8 cellular contexts compared by ENCODE assay signal in the genomic region with DNA sequence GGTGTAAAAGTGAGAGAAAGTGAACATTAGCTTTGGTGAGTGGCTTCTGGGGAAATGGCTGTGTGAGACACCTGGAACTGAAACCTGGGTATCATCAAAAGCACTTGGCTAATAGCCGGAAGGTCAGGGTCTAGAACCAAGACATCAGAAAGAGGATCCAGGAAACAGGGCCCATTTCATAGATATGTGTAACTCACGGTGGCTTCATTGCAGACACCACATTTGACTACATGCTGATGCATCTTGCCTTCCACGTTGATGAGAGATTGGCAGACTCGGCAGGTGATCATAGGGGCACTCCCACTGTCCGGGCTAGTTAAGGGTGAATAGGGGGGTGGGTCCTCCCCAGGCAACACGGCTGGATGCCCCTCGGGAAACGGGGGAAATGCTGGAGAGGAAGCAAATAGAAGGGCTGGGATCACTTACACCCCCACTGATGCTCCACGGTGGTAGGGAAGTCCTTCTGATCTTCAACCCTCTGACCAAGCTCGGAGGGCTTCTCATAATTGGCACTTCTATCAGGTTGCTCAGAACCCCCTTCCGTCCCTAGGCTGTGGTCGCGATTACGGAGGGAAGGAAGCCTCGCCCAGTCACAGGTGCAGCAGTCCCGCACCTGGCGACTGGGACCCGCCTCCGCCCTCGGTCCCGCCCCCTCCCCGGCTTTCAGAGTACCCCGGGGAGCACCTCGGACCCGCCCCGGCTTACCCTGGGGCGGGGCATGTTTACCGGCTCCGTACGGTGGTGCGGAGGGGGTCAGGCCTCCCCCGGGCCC. TPM values are rescaled to one million over a fixed set of nuclear protein-coding genes. Genes with fewer than 3 reads are reported as not detected.
DNase-seq lines count a peak whose midpoint lies in the region; ATAC-seq and TF ChIP-seq lines count a peak whose summit lies in the region.

No MANE protein-coding gene starts in this region.

- peak overlapping the region; percentile 94 for H3K4me3 ChIP-seq in AG04450 (ENCODE audit: low read depth, low read length)
- peak overlapping the region; percentile 92 for H3K4me3 ChIP-seq in endodermal cell (ENCODE audit: low read length)

- intact Hi-C loops in activated CD4-positive, alpha-beta T cell treated with anti-CD3 and anti-CD28 coated beads, Interleukin-2, amount 10 ng/mL, durations not matched to agents 24 days and 14 days (cut with micrococcal nuclease): loop anchor here (1.0 kb wide), 2 partner anchors 9 to 117 kb away; a partner anchor contains a TSS

- H3K9me3 ChIP-seq in AG04450 (ENCODE audit: control insufficient read depth, insufficient read depth, low read length) (no peaks in the 10 kb centered on the region; the same call in 1 of the 2 replicates), endodermal cell (ENCODE audit: control insufficient read depth, low read length) (no peaks in the 10 kb centered on the region)

- TF ChIP-seq CTCF in AG04450 (IDR thresholded peaks at IDR 0.05; ENCODE audit: low read depth, low read length) (no peak), endodermal cell (conservative IDR thresholded peaks at IDR 0.05) (no peak), type B pancreatic cell (conservative IDR thresholded peaks at IDR 0.05) (no peak)

- no peaks in the 10 kb centered on the region for H3K9me3 Mint-ChIP-seq in activated CD4-positive, alpha-beta T cell treated with anti-CD3 and anti-CD28 coated beads, Interleukin-2, amount 10 ng/mL, durations not matched to agents 24 days and 14 days
- H3K9me3 Mint-ChIP-seq in endodermal cell (peaks cover 3% of the 10 kb centered on the region), type B pancreatic cell (peaks cover 5% of the 10 kb centered on the region)
- no peaks in the 10 kb centered on the region for H3K9me3 Mint-ChIP-seq in naive thymus-derived CD8-positive, alpha-beta T cell

- CTCF ChIA-PET in AG04450 (lab: Charles Lee): interaction anchor here (0.7 to 1.6 kb wide), 4 partner anchors 9 to 147 kb away, joined by 3 to 11 read pairs (median 4); no protein-coding TSS in a partner anchor

- peak; percentile 3 for ATAC-seq in GM21360 (IDR thresholded peaks at IDR 0.05; ENCODE audit: unreplicated experiment)
- ATAC-seq in naive thymus-derived CD8-positive, alpha-beta T cell: peak; percentile 19 to 29

- H3K27me3 ChIP-seq in AG04450 (ENCODE audit: control insufficient read depth, insufficient read depth, low read length): no peaks in the 10 kb centered on the region
- H3K27me3 ChIP-seq in endodermal cell (ENCODE audit: control insufficient read depth, insufficient read depth, low read length, poor library complexity, severe bottlenecking): no peaks in the 10 kb centered on the region

- no peaks in the 10 kb centered on the region for H3K27me3 Mint-ChIP-seq in activated CD4-positive, alpha-beta T cell treated with anti-CD3 and anti-CD28 coated beads, Interleukin-2, amount 10 ng/mL, durations not matched to agents 24 days and 14 days
- H3K27me3 Mint-ChIP-seq in endodermal cell (ENCODE audit: insufficient read depth) (peaks cover 2% of the 10 kb centered on the region), type B pancreatic cell (peaks cover 3% of the 10 kb centered on the region)
- H3K27me3 Mint-ChIP-seq in naive thymus-derived CD8-positive, alpha-beta T cell: no peaks in the 10 kb centered on the region

- peak overlapping the region; percentile 88 for H3K27ac Mint-ChIP-seq in activated CD4-positive, alpha-beta T cell treated with anti-CD3 and anti-CD28 coated beads, Interleukin-2, amount 10 ng/mL, durations not matched to agents 24 days and 14 days
- H3K27ac Mint-ChIP-seq in endodermal cell (peak overlapping the region; percentile 85), type B pancreatic cell (peak overlapping the region; percentile 93)
- H3K27ac Mint-ChIP-seq in naive thymus-derived CD8-positive, alpha-beta T cell: peak overlapping the region; percentile 86 to 99 (median 94)

- peaks cover 43% of the 10 kb centered on the region for H3K36me3 ChIP-seq in endodermal cell (ENCODE audit: control insufficient read depth, insufficient read depth, low read length)

- H3K27ac ChIP-seq in AG04450 (ENCODE audit: low read depth, low read length) (peak overlapping the region; percentile 78), endodermal cell (ENCODE audit: low read depth, low read length) (peak overlapping the region; percentile 78)

- H3K4me1 ChIP-seq in endodermal cell (ENCODE audit: control insufficient read depth, insufficient read depth, low read length): peaks cover 6% of the 10 kb centered on the region

- H3K4me3 Mint-ChIP-seq in activated CD4-positive, alpha-beta T cell treated with anti-CD3 and anti-CD28 coated beads, Interleukin-2, amount 10 ng/mL, durations not matched to agents 24 days and 14 days: peak overlapping the region; percentile 89
- H3K4me3 Mint-ChIP-seq in endodermal cell (peak overlapping the region; percentile 73), type B pancreatic cell (peak overlapping the region; percentile 94)
- peak overlapping the region; percentile 84 to 96 (median 91) for H3K4me3 Mint-ChIP-seq in naive thymus-derived CD8-positive, alpha-beta T cell

- DNase-seq in AG04450 (ENCODE audit: low read depth, low spot score): no peak
- DNase-seq in M059J (ENCODE audit: low read depth): peak; percentile 6
- DNase-seq in activated CD4-positive, alpha-beta T cell treated with anti-CD3 and anti-CD28 coated beads, Interleukin-2, amount 10 ng/mL, durations not matched to agents 24 days and 14 days: peak; percentile 85
- DNase-seq in endodermal cell: peak; percentile 80
- DNase-seq in naive thymus-derived CD8-positive, alpha-beta T cell: peak; percentile 17 to 86 (median 74)
- DNase-seq in type B pancreatic cell (ENCODE audit: extremely low spot score, unreplicated experiment): no peak
- no peak for DNase-seq in mesenteric fat pad (ENCODE audit: low spot score)

- peaks cover 25% of the 10 kb centered on the region for H3K4me1 Mint-ChIP-seq in activated CD4-positive, alpha-beta T cell treated with anti-CD3 and anti-CD28 coated beads, Interleukin-2, amount 10 ng/mL, durations not matched to agents 24 days and 14 days
- H3K4me1 Mint-ChIP-seq in endodermal cell (peaks cover 11% of the 10 kb centered on the region), type B pancreatic cell (ENCODE audit: unreplicated experiment) (peaks cover 24% of the 10 kb centered on the region)
- peaks cover 24 to 43% (median 28%) of the 10 kb centered on the region in 4 donors for H3K4me1 Mint-ChIP-seq in naive thymus-derived CD8-positive, alpha-beta T cell

- peaks cover 24% of the 10 kb centered on the region for H3K36me3 Mint-ChIP-seq in activated CD4-positive, alpha-beta T cell treated with anti-CD3 and anti-CD28 coated beads, Interleukin-2, amount 10 ng/mL, durations not matched to agents 24 days and 14 days (ENCODE audit: low read depth)
- H3K36me3 Mint-ChIP-seq in endodermal cell (ENCODE audit: low read depth) (peaks cover 20% of the 10 kb centered on the region), type B pancreatic cell (peaks cover 18% of the 10 kb centered on the region)
- H3K36me3 Mint-ChIP-seq in naive thymus-derived CD8-positive, alpha-beta T cell: peaks cover 0 to 23% (median 9%) of the 10 kb centered on the region in 3 donors

- POLR2A ChIA-PET in AG04450 (lab: Yijun Ruan, JAX): interaction anchor here (0.5 to 1.7 kb wide), 5 partner anchors 9 to 796 kb away, joined by 3 to 25 read pairs (median 9); a partner anchor contains a TSS
- POLR2A ChIA-PET in naive thymus-derived CD8-positive, alpha-beta T cell (lab: Charles Lee): interaction anchor here (0.8 to 4.6 kb wide), 16 partner anchors 11 to 222 kb away, joined by 3 to 63 read pairs (median 8); a partner anchor contains a TSS

- WGBS in endodermal cell (ENCODE audit: insufficient coverage in 1 of 2, insufficient read length in 1 of 2), 2 experiments: 7 to 9% methylated on average over 16 to 32 of the region's 32 CpGs

- H3K9ac ChIP-seq in endodermal cell (ENCODE audit: extremely low read depth, low read length, poor library complexity, severe bottlenecking): peak overlapping the region; percentile 54

RNA-seq across cellular contexts. Expression of a gene that starts 0.6 kb away (rescaled TPM):
- 24.5 and 29.9 TPM in 2 replicates for polyA plus RNA-seq in AG04450 (2011; rRNA removed)
- 38.4 and 45.8 TPM in 2 replicates for polyA minus RNA-seq in AG04450 (2011; rRNA and poly(A)+ RNA removed)
- 23.8 and 27.2 TPM in 2 replicates for total RNA-seq in M059J (2014; rRNA removed; shearing (Covaris generic))
- 29.5 and 30.7 TPM in 2 replicates for total RNA-seq in activated CD4-positive, alpha-beta T cell treated with anti-CD3 and anti-CD28 coated beads, Interleukin-2, amount 10 ng/mL, durations not matched to agents 24 days and 14 days
- total RNA-seq in endodermal cell (10 to 100 TPM; 32.1 to 38.1 TPM), type B pancreatic cell (ENCODE audit: low replicate concordance) (38.4 and 44.8 TPM in 2 replicates), mesenteric fat pad (28.0 TPM)
- polyA plus RNA-seq in endodermal cell (2013, experiment 1 of 2): 39.0 TPM
- polyA plus RNA-seq in endodermal cell (2013, experiment 2 of 2): 45.4 TPM
- 10 to 100 TPM; 74.2 to 76.1 TPM for total RNA-seq in naive thymus-derived CD8-positive, alpha-beta T cell
- 10 to 100 TPM; 21.0 to 31.1 (median 21.3) TPM for polyA plus RNA-seq in naive thymus-derived CD8-positive, alpha-beta T cell

RNA-seq across cellular contexts. Expression of a gene that starts 5.6 kb away (rescaled TPM):
- 240 and 274 TPM in 2 replicates for polyA plus RNA-seq in AG04450 (2011; rRNA removed)
- polyA minus RNA-seq in AG04450 (2011; rRNA and poly(A)+ RNA removed): 163 and 200 TPM in 2 replicates
- total RNA-seq in M059J (2014; rRNA removed; shearing (Covaris generic)): 46.0 and 64.7 TPM in 2 replicates
- total RNA-seq in activated CD4-positive, alpha-beta T cell treated with anti-CD3 and anti-CD28 coated beads, Interleukin-2, amount 10 ng/mL, durations not matched to agents 24 days and 14 days: 239 and 242 TPM in 2 replicates
- total RNA-seq in endodermal cell (100 to 1,000 TPM; 228 to 249 TPM), type B pancreatic cell (ENCODE audit: low replicate concordance) (228 and 319 TPM in 2 replicates), mesenteric fat pad (118 TPM)
- polyA plus RNA-seq in endodermal cell (2013, experiment 1 of 2): 308 TPM
- polyA plus RNA-seq in endodermal cell (2013, experiment 2 of 2): 267 TPM
- total RNA-seq in naive thymus-derived CD8-positive, alpha-beta T cell: 100 to 1,000 TPM; 137 to 144 TPM
- 100 to 1,000 TPM; 125 to 176 (median 148) TPM for polyA plus RNA-seq in naive thymus-derived CD8-positive, alpha-beta T cell

RNA-seq across cellular contexts. Expression of a gene that starts 6.0 kb away (rescaled TPM):
- 23.6 and 29.2 TPM in 2 replicates for polyA plus RNA-seq in AG04450 (2011; rRNA removed)
- 28.4 and 35.6 TPM in 2 replicates for polyA minus RNA-seq in AG04450 (2011; rRNA and poly(A)+ RNA removed)
- 61.5 and 70.0 TPM in 2 replicates for total RNA-seq in M059J (2014; rRNA removed; shearing (Covaris generic))
- 69.8 and 76.9 TPM in 2 replicates for total RNA-seq in activated CD4-positive, alpha-beta T cell treated with anti-CD3 and anti-CD28 coated beads, Interleukin-2, amount 10 ng/mL, durations not matched to agents 24 days and 14 days
- 10 to 100 TPM; 44.3 to 50.7 TPM for total RNA-seq in endodermal cell
- 36.2 TPM for polyA plus RNA-seq in endodermal cell (2013, experiment 1 of 2)
- 33.5 TPM for polyA plus RNA-seq in endodermal cell (2013, experiment 2 of 2)
- total RNA-seq in naive thymus-derived CD8-positive, alpha-beta T cell: 10 to 100 TPM; 82.5 to 89.2 TPM
- polyA plus RNA-seq in naive thymus-derived CD8-positive, alpha-beta T cell: 10 to 100 TPM; 38.8 to 43.3 (median 42.0) TPM
- 37.4 and 57.1 TPM in 2 replicates for total RNA-seq in type B pancreatic cell (ENCODE audit: low replicate concordance)
- 23.3 TPM for total RNA-seq in mesenteric fat pad

RNA-seq across cellular contexts. Expression of a gene that starts 8.6 kb away (rescaled TPM):
- polyA plus RNA-seq in AG04450 (2011; rRNA removed): 23.1 and 25.3 TPM in 2 replicates
- polyA minus RNA-seq in AG04450 (2011; rRNA and poly(A)+ RNA removed): 17.3 and 25.6 TPM in 2 replicates
- total RNA-seq in M059J (2014; rRNA removed; shearing (Covaris generic)): 79.3 and 84.2 TPM in 2 replicates
- total RNA-seq in activated CD4-positive, alpha-beta T cell treated with anti-CD3 and anti-CD28 coated beads, Interleukin-2, amount 10 ng/mL, durations not matched to agents 24 days and 14 days: 155 and 158 TPM in 2 replicates
- total RNA-seq in endodermal cell (10 to 100 TPM; 52.8 to 59.8 TPM), type B pancreatic cell (ENCODE audit: low replicate concordance) (36.9 and 66.3 TPM in 2 replicates), mesenteric fat pad (69.1 TPM)
- polyA plus RNA-seq in endodermal cell (2013, experiment 1 of 2): 38.6 TPM
- polyA plus RNA-seq in endodermal cell (2013, experiment 2 of 2): 38.3 TPM
- total RNA-seq in naive thymus-derived CD8-positive, alpha-beta T cell: 10 to 100 TPM; 64.6 to 65.7 TPM
- 10 to 100 TPM; 32.2 to 57.9 (median 40.6) TPM for polyA plus RNA-seq in naive thymus-derived CD8-positive, alpha-beta T cell

RNA-seq across cellular contexts. Expression of a gene that starts 24.7 kb away (rescaled TPM):
- 0.06 and 0.09 TPM in 2 replicates for polyA plus RNA-seq in AG04450 (2011; rRNA removed)
- 0.09 TPM in 2 replicates for polyA minus RNA-seq in AG04450 (2011; rRNA and poly(A)+ RNA removed)
- not detected in 2 replicates for total RNA-seq in M059J (2014; rRNA removed; shearing (Covaris generic))
- total RNA-seq in activated CD4-positive, alpha-beta T cell treated with anti-CD3 and anti-CD28 coated beads, Interleukin-2, amount 10 ng/mL, durations not matched to agents 24 days and 14 days: 0.09 TPM in 1 of 2 replicates, not detected in the other
- under 1 TPM in 1 of 2 donors, not detected in 1; 0.09 TPM for total RNA-seq in endodermal cell
- polyA plus RNA-seq in endodermal cell (2013, experiment 1 of 2): not detected
- polyA plus RNA-seq in endodermal cell (2013, experiment 2 of 2): not detected
- total RNA-seq in naive thymus-derived CD8-positive, alpha-beta T cell: under 1 TPM; 0.52 to 0.57 TPM
- under 1 TPM; 0.43 to 0.77 (median 0.43) TPM for polyA plus RNA-seq in naive thymus-derived CD8-positive, alpha-beta T cell
- total RNA-seq in type B pancreatic cell (ENCODE audit: low replicate concordance): not detected in 2 replicates
- total RNA-seq in mesenteric fat pad: 0.35 TPM

Comparison
In these comparisons a context has a peak if more than half of its experiments do, and no peak if none do; other contexts are left out.
1. DNase-seq: peak in M059J (single experiment), activated CD4-positive, alpha-beta T cell treated with anti-CD3 and anti-CD28 coated beads, Interleukin-2, amount 10 ng/mL, durations not matched to agents 24 days and 14 days (single experiment), endodermal cell (single experiment) and naive thymus-derived CD8-positive, alpha-beta T cell (10 of 10); none in AG04450 (single experiment), type B pancreatic cell (single experiment) and mesenteric fat pad (single experiment).
2. Peak in every context shown above with its lines, with median percentiles within 50 percentile points of each other: H3K27ac Mint-ChIP-seq and H3K4me3 Mint-ChIP-seq.